Comparison of ENCODE assay signal across 11 cellular contexts in the genomic region with DNA sequence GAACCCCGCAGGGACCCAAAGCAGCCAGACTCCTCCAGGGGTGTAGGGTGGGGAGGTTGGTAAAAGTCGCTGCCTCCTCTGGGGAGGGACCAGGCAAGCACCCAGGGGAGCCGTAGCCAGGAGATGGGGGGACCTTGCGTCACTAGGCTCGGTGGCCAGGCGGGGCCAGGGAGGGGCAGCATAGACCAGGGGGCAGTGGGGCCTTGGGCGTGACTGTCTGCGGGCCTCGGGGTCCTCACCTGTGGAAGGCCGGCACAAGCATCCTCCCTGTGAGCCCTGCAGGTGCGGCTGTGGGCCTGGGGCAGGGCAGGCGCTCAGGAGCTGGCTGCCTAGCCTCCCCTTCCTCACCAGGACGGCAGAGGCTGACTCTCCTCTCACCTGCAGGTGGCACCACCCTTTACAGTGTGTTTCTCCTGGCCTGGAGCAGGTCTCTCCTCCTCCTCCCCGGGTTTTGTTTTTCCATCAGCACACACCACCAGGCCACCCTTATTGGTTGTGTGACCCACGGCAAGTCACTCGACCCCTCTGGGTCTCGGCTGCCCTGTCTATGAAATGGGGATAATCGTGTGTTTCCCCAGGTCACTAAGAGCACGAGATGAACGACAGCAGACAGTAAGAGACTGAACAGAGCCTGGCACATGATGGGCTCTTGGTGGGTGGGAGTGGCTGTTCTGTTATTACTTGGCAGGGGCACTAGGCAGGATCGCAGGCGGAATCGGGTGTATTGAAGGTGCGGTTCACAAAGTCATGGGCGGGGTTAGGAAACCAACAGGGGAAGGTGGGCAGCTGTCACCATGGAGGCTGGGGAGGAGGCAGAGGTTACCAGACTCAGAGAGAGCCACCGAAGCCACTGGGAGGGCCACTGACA. TPM values are rescaled to one million over a fixed set of nuclear protein-coding genes. Genes with fewer than 3 reads are reported as not detected.
DNase-seq lines count a peak whose midpoint lies in the region; ATAC-seq, FAIRE-seq and TF ChIP-seq lines count a peak whose summit lies in the region.
"Had no signal": no experiment of that assay in that cellular context is flagged by ENCODE, and none has a peak within 500 bp of the region (broad histone marks: within the 10 kb centered on the region; RNA-seq: fewer than 3 reads in every experiment).

No MANE protein-coding gene starts in this region.

- H3K9me3 ChIP-seq in cardiac muscle cell (ENCODE audit: low read depth): no peaks in the 10 kb centered on the region
- H3K9me3 ChIP-seq in NT2/D1 (ENCODE audit: insufficient read depth, low read length): no peaks in the 10 kb centered on the region
- H3K9me3 ChIP-seq in esophagus squamous epithelium: no peaks in the 10 kb centered on the region
- H3K9me3 ChIP-seq: uterus had no signal

- no peak for TF ChIP-seq POLR2A in esophagus squamous epithelium (IDR thresholded peaks at IDR 0.05)

- FAIRE-seq in urothelium cell line (lab: Jason Lieb, UNC): no peak
- no peak for FAIRE-seq in RCC 7860 (lab: Jason Lieb, UNC)

- H3K27me3 ChIP-seq in cardiac muscle cell: no peaks in the 10 kb centered on the region
- H3K27me3 ChIP-seq in NT2/D1 (ENCODE audit: insufficient read depth, insufficient read length): peaks cover 5% of the 10 kb centered on the region
- no peaks in the 10 kb centered on the region for H3K27me3 ChIP-seq in esophagus squamous epithelium
- H3K27me3 ChIP-seq: uterus had no signal

- ATAC-seq in Right ventricle myocardium superior (ENCODE audit: poor library complexity): no peak

- peak overlapping the region; percentile 44 for H3K9ac ChIP-seq in NT2/D1 (ENCODE audit: insufficient read length, low read depth)

- 31 to 60% methylated on average over 10 to 13 of the region's 26 CpGs for WGBS in esophagus squamous epithelium, 2 donors

- peak; percentile 14 for TF ChIP-seq CTCF in cardiac muscle cell (IDR thresholded peaks at IDR 0.05; ENCODE audit: low read depth, low read length)
- peak in 5 of 6 experiments; percentile 15 to 52 (median 22) for TF ChIP-seq CTCF in esophagus squamous epithelium (IDR thresholded peaks at IDR 0.05)

- H3K36me3 ChIP-seq in cardiac muscle cell (no peaks in the 10 kb centered on the region), NT2/D1 (ENCODE audit: insufficient read depth, insufficient read length, low read length) (no peaks in the 10 kb centered on the region), esophagus squamous epithelium (no peaks in the 10 kb centered on the region)
- H3K36me3 ChIP-seq: uterus had no signal

- H3K27ac ChIP-seq in cardiac muscle cell (no peak overlapping the region), esophagus squamous epithelium (no peak overlapping the region)
- H3K27ac ChIP-seq: uterus had no signal

- intact Hi-C loops in Right ventricle myocardium superior (cut with DNase I) (no loop called here), esophagus squamous epithelium (cut with DNase I) (no loop called here)

- H3K4me3 ChIP-seq in cardiac muscle cell (no peak overlapping the region), NT2/D1 (ENCODE audit: insufficient read length, low read depth) (no peak overlapping the region), esophagus squamous epithelium (no peak overlapping the region)
- H3K4me3 ChIP-seq: uterus had no signal

- H3K4me1 ChIP-seq in cardiac muscle cell (ENCODE audit: low read depth) (no peaks in the 10 kb centered on the region), NT2/D1 (ENCODE audit: insufficient read depth, insufficient read length) (peaks cover 41% of the 10 kb centered on the region), esophagus squamous epithelium (peaks cover 0 to 27% (median 0%) of the 10 kb centered on the region in 3 donors)

- DNase-seq in cardiac muscle cell (ENCODE audit: low read depth in 1 of 2, low spot score in 1 of 2): peak in 1 of 2 donors; percentile 47
- DNase-seq in Right ventricle myocardium superior: no peak
- peak; percentile 48 for DNase-seq in NT2/D1 (ENCODE audit: low read depth, low spot score)
- DNase-seq in esophagus squamous epithelium (lab: John Stamatoyannopoulos, UW): no peak
- DNase-seq in urothelium cell line (ENCODE audit: low spot score): peak; percentile 30
- no peak for DNase-seq in stimulated activated naive CD4-positive, alpha-beta T cell (lab: John Stamatoyannopoulos, UW)
- no peak for DNase-seq in GM03348 (ENCODE audit: low spot score)
- no peak for DNase-seq in RCC 7860 (ENCODE audit: low spot score)
- DNase-seq: activated effector memory CD4-positive, alpha-beta T cell treated with anti-CD3 and anti-CD28 coated beads, Interleukin-2, amount 50 U/mL, for 16 hours; GF-D8; uterus had no signal

RNA-seq across cellular contexts. Expression of a gene that starts 52.7 kb away (rescaled TPM):
- total RNA-seq in cardiac muscle cell (0.53 and 0.69 TPM in 2 replicates), Right ventricle myocardium superior (0.35 TPM), esophagus squamous epithelium (under 1 TPM in 3 of 4 donors, not detected in 1; 0.06 to 0.19 (median 0.08) TPM)
- polyA plus RNA-seq in cardiac muscle cell: 0.92 and 2.9 TPM in 2 replicates

Comparison
In these comparisons a context has a peak if more than half of its experiments do, and no peak if none do; other contexts are left out.
1. DNase-seq: peak in NT2/D1 (single experiment) and urothelium cell line (single experiment); none in Right ventricle myocardium superior (single experiment), esophagus squamous epithelium (single experiment), stimulated activated naive CD4-positive, alpha-beta T cell (0 of 6), GM03348 (single experiment) and RCC 7860 (single experiment).